1 cellular context compared by ENCODE assay signal in the genomic region with DNA sequence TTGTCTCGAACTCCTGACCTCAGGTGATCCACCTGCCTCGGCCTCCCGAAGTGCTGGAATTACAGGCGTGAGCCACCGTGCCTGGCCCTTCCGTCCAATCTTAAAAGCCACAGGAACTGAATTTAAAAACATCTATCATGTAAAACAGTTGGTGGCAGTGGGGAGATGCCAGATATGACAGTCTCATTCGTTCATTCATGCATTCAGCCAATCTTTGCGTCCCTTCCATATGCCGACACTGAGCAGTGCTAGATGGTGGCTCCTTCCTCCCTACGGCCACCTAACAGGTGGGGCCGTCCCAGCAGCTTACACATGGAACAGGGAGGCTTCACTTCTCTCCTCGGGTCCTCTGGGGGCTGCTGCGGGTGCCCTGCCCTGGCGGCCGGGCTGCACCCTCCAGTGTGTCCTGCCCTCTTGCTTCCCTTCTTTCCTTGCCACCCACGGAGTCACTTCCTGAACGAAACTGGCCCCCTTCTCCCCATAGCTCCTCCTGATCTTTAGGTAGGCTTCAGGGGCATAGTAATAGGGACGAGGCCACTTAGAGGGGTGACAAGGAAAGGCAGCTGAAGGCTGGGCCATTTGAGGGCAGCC.
TF ChIP-seq lines count a peak whose summit lies in the region.

No MANE protein-coding gene starts in this region.

TF ChIP-seq in H1, 55 proteins besides CTCF, POLR2A, EP300 and RAD21:
- TF ChIP-seq SP1 (IDR thresholded peaks at IDR 0.05; ENCODE audit: low read depth, low read length) (no peak), POLR2AphosphoS5 (IDR thresholded peaks at IDR 0.05; ENCODE audit: low read depth, low read length) (no peak), SIN3A (conservative IDR thresholded peaks at IDR 0.05 in 1 of 2, IDR thresholded peaks at IDR 0.05 in 1 of 2; ENCODE audit: low read depth in 1 of 2, low read length in 2 of 2) (no peak), SAP30 (IDR thresholded peaks at IDR 0.05; ENCODE audit: insufficient read depth, insufficient replicate concordance, low read length) (no peak), RBBP5 (IDR thresholded peaks at IDR 0.05; ENCODE audit: borderline replicate concordance, low read depth, low read length) (no peak), CBX5 (IDR thresholded peaks at IDR 0.05; ENCODE audit: low read depth, low read length) (no peak), CTBP2 (IDR thresholded peaks at IDR 0.05; ENCODE audit: borderline replicate concordance, insufficient read depth, insufficient read length, low read length) (no peak), SIRT6 (IDR thresholded peaks at IDR 0.05; ENCODE audit: low read length) (no peak), SIX5 (IDR thresholded peaks at IDR 0.05; ENCODE audit: low read depth, low read length) (no peak)
- TF ChIP-seq, protein P1, sequence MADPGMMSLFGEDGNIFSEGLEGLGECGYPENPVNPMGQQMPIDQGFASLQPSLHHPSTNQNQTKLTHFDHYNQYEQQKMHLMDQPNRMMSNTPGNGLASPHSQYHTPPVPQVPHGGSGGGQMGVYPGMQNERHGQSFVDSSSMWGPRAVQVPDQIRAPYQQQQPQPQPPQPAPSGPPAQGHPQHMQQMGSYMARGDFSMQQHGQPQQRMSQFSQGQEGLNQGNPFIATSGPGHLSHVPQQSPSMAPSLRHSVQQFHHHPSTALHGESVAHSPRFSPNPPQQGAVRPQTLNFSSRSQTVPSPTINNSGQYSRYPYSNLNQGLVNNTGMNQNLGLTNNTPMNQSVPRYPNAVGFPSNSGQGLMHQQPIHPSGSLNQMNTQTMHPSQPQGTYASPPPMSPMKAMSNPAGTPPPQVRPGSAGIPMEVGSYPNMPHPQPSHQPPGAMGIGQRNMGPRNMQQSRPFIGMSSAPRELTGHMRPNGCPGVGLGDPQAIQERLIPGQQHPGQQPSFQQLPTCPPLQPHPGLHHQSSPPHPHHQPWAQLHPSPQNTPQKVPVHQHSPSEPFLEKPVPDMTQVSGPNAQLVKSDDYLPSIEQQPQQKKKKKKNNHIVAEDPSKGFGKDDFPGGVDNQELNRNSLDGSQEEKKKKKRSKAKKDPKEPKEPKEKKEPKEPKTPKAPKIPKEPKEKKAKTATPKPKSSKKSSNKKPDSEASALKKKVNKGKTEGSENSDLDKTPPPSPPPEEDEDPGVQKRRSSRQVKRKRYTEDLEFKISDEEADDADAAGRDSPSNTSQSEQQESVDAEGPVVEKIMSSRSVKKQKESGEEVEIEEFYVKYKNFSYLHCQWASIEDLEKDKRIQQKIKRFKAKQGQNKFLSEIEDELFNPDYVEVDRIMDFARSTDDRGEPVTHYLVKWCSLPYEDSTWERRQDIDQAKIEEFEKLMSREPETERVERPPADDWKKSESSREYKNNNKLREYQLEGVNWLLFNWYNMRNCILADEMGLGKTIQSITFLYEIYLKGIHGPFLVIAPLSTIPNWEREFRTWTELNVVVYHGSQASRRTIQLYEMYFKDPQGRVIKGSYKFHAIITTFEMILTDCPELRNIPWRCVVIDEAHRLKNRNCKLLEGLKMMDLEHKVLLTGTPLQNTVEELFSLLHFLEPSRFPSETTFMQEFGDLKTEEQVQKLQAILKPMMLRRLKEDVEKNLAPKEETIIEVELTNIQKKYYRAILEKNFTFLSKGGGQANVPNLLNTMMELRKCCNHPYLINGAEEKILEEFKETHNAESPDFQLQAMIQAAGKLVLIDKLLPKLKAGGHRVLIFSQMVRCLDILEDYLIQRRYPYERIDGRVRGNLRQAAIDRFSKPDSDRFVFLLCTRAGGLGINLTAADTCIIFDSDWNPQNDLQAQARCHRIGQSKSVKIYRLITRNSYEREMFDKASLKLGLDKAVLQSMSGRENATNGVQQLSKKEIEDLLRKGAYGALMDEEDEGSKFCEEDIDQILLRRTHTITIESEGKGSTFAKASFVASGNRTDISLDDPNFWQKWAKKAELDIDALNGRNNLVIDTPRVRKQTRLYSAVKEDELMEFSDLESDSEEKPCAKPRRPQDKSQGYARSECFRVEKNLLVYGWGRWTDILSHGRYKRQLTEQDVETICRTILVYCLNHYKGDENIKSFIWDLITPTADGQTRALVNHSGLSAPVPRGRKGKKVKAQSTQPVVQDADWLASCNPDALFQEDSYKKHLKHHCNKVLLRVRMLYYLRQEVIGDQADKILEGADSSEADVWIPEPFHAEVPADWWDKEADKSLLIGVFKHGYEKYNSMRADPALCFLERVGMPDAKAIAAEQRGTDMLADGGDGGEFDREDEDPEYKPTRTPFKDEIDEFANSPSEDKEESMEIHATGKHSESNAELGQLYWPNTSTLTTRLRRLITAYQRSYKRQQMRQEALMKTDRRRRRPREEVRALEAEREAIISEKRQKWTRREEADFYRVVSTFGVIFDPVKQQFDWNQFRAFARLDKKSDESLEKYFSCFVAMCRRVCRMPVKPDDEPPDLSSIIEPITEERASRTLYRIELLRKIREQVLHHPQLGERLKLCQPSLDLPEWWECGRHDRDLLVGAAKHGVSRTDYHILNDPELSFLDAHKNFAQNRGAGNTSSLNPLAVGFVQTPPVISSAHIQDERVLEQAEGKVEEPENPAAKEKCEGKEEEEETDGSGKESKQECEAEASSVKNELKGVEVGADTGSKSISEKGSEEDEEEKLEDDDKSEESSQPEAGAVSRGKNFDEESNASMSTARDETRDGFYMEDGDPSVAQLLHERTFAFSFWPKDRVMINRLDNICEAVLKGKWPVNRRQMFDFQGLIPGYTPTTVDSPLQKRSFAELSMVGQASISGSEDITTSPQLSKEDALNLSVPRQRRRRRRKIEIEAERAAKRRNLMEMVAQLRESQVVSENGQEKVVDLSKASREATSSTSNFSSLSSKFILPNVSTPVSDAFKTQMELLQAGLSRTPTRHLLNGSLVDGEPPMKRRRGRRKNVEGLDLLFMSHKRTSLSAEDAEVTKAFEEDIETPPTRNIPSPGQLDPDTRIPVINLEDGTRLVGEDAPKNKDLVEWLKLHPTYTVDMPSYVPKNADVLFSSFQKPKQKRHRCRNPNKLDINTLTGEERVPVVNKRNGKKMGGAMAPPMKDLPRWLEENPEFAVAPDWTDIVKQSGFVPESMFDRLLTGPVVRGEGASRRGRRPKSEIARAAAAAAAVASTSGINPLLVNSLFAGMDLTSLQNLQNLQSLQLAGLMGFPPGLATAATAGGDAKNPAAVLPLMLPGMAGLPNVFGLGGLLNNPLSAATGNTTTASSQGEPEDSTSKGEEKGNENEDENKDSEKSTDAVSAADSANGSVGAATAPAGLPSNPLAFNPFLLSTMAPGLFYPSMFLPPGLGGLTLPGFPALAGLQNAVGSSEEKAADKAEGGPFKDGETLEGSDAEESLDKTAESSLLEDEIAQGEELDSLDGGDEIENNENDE (IDR thresholded peaks at IDR 0.05; ENCODE audit: insufficient replicate concordance, low read length): no peak
TF ChIP-seq in H1: peak in this region for 0.
